ENCODE assay signal across 24 cellular contexts in the genomic region with DNA sequence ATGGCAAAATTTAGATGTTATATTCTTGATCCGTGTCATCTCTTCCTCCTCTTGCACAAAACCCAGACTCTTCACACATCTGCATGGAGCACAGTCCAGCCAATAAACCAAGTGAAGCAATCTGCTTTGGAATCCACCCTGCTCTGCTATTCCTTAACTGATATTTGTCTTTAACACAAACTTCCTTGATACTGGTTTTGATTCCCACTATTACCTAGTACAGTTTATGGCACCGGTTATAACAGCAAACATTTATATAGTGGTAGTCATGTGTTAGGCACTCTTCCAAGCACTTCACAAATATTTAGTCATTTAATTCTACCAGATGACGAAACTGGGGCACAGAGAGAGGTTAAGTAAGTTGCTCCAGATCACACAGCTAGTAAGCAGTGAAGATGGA. TPM values are rescaled to one million over a fixed set of nuclear protein-coding genes. Genes with fewer than 3 reads are reported as not detected.
DNase-seq lines count a peak whose midpoint lies in the region; FAIRE-seq and TF ChIP-seq lines count a peak whose summit lies in the region.
"Had no signal": no experiment of that assay in that cellular context is flagged by ENCODE, and none has a peak within 500 bp of the region (broad histone marks: within the 10 kb centered on the region; RNA-seq: fewer than 3 reads in every experiment).

No MANE protein-coding gene starts in this region.

- H3K27ac ChIP-seq in GM23248 (no peak overlapping the region), mammary epithelial cell (ENCODE audit: insufficient read depth, low read depth, low read length) (no peak overlapping the region), keratinocyte (ENCODE audit: control insufficient read depth, insufficient read depth, low read length) (no peak overlapping the region)
- H3K27ac ChIP-seq: sigmoid colon had no signal

- no peaks in the 10 kb centered on the region for H3F3A ChIP-seq in GM23248 (ENCODE audit: insufficient read depth)

- FAIRE-seq in keratinocyte (lab: Jason Lieb, UNC) = peak; percentile 43
- FAIRE-seq: frontal cortex, GM12892, K562 had no signal

- H3K27ac Mint-ChIP-seq in activated CD4-positive, alpha-beta memory T cell treated with anti-CD3 and anti-CD28 coated beads for 36 hours = no peak overlapping the region
- H3K27ac Mint-ChIP-seq: activated CD4-positive, alpha-beta memory T cell treated with anti-CD3 and anti-CD28 coated beads, Interleukin-2, amount 10 ng/mL, durations not matched to agents 7 days and 5 days; activated naive CD8-positive, alpha-beta T cell treated with anti-CD3 and anti-CD28 coated beads, Interleukin-2, amount 10 ng/mL, durations not matched to agents 7 days and 5 days had no signal

- H3K27me3 ChIP-seq in GM23248 (replicated peaks; ENCODE audit: insufficient read depth) (no peaks in the 10 kb centered on the region), mammary epithelial cell (ENCODE audit: insufficient read depth, low read length) (no peaks in the 10 kb centered on the region), keratinocyte (ENCODE audit: control insufficient read depth, extremely low read depth, insufficient read depth, low read length) (no peaks in the 10 kb centered on the region)
- H3K27me3 ChIP-seq: sigmoid colon had no signal

- H3K9ac ChIP-seq in GM23248 (no peak overlapping the region), mammary epithelial cell (ENCODE audit: insufficient read depth, low read length) (no peak overlapping the region), keratinocyte (ENCODE audit: control insufficient read depth, extremely low read depth, insufficient read depth, low read length) (no peak overlapping the region)

- dilution Hi-C loops in mammary epithelial cell (cut with HindIII; ENCODE audit: low sequenced_read_pairs) = no loop called here
- dilution Hi-C loops in keratinocyte (cut with MboI; ENCODE audit: extremely low pct_ligation_motif_present, low sequenced_read_pairs) = no loop called here

- no peaks in the 10 kb centered on the region for H3K9me2 ChIP-seq in GM23248 (ENCODE audit: insufficient read depth)

- no peaks in the 10 kb centered on the region for H4K20me1 ChIP-seq in GM23248 (ENCODE audit: insufficient read depth)
- H4K20me1 ChIP-seq in mammary epithelial cell (ENCODE audit: insufficient read depth, low read length) = no peaks in the 10 kb centered on the region
- H4K20me1 ChIP-seq in keratinocyte (ENCODE audit: control insufficient read depth, extremely low read depth, insufficient read depth, low read length) = no peaks in the 10 kb centered on the region

- H3K36me3 ChIP-seq in GM23248 (ENCODE audit: low read depth) (no peaks in the 10 kb centered on the region), mammary epithelial cell (ENCODE audit: insufficient read depth, low read length) (no peaks in the 10 kb centered on the region), keratinocyte (ENCODE audit: control insufficient read depth in 2 of 2, extremely low read depth in 1 of 2, insufficient read depth in 2 of 2, low read length in 2 of 2) (no peaks in the 10 kb centered on the region)
- H3K36me3 ChIP-seq: sigmoid colon had no signal

- H3K9me3 Mint-ChIP-seq in activated CD4-positive, alpha-beta memory T cell treated with anti-CD3 and anti-CD28 coated beads for 36 hours = peaks cover 6% of the 10 kb centered on the region
- H3K9me3 Mint-ChIP-seq: activated CD4-positive, alpha-beta memory T cell treated with anti-CD3 and anti-CD28 coated beads, Interleukin-2, amount 10 ng/mL, durations not matched to agents 7 days and 5 days had no signal

- DNase-seq in AG08395 (ENCODE audit: low spot score) (peak; percentile 28), GM23248 (peak; percentile 62), mammary epithelial cell (peak; percentile 22), keratinocyte (ENCODE audit: low read depth, low spot score) (no peak), C1 segment of cervical spinal cord (lab: John Stamatoyannopoulos, UW) (no peak), ACHN (no peak), NCI-H1930 (lab: John Stamatoyannopoulos, UW) (no peak)
- no peak for DNase-seq in activated CD4-positive, alpha-beta memory T cell treated with anti-CD3 and anti-CD28 coated beads for 36 hours
- DNase-seq: activated CD4-positive, alpha-beta memory T cell treated with anti-CD3 and anti-CD28 coated beads, Interleukin-2, amount 10 ng/mL, durations not matched to agents 7 days and 5 days; activated naive CD8-positive, alpha-beta T cell treated with anti-CD3 and anti-CD28 coated beads, Interleukin-2, amount 10 ng/mL, durations not matched to agents 7 days and 5 days; activated T-cell treated with anti-CD3 and anti-CD28 coated beads, Interleukin-2, amount 50 U/mL, for 48 hours; AML-193; Caco-2; NCI-H1105 treated with DMSO at 0.1 percent for 48 hours; NCI-H2171 treated with DMSO at 0.1 percent for 48 hours; nucleus accumbens; RPMI8226; sigmoid colon; stimulated activated CD4-positive, alpha-beta T cell treated with anti-CD3 and anti-CD28 coated beads, Interleukin-2, amount 100 ng/mL, for 48 hours; SW 1271 had no signal

- H3K4me3 ChIP-seq in GM23248 = no peak overlapping the region
- H3K4me3 ChIP-seq in mammary epithelial cell (replicated peaks in 1 of 3; ENCODE audit: insufficient read depth in 1 of 3, low read depth in 2 of 3, low read length in 3 of 3) = no peak overlapping the region
- no peak overlapping the region for H3K4me3 ChIP-seq in keratinocyte (ENCODE audit: control insufficient read depth in 2 of 3, extremely low read depth in 1 of 3, insufficient read depth in 2 of 3, low read depth in 1 of 3, low read length in 3 of 3)
- H3K4me3 ChIP-seq: K562, sigmoid colon had no signal

- no peaks in the 10 kb centered on the region for H3K4me1 Mint-ChIP-seq in activated CD4-positive, alpha-beta memory T cell treated with anti-CD3 and anti-CD28 coated beads for 36 hours (ENCODE audit: low read depth)
- H3K4me1 Mint-ChIP-seq: activated CD4-positive, alpha-beta memory T cell treated with anti-CD3 and anti-CD28 coated beads, Interleukin-2, amount 10 ng/mL, durations not matched to agents 7 days and 5 days; activated naive CD8-positive, alpha-beta T cell treated with anti-CD3 and anti-CD28 coated beads, Interleukin-2, amount 10 ng/mL, durations not matched to agents 7 days and 5 days had no signal

- H3K4me2 ChIP-seq in GM23248 (ENCODE audit: unreplicated experiment) (no peak overlapping the region), mammary epithelial cell (ENCODE audit: insufficient read depth, low read depth, low read length) (no peak overlapping the region), keratinocyte (ENCODE audit: control insufficient read depth, extremely low read depth, insufficient read depth, low read depth, low read length) (no peak overlapping the region)

- in situ Hi-C loops in GM23248 (cut with MboI) = no loop called here
- in situ Hi-C loops in mammary epithelial cell (cut with MboI; ENCODE audit: low sequenced_read_pairs in 2 of 2) = loop anchor here in 1 of 2 donors (10.0 kb wide), 1 partner anchor 427 kb away; no protein-coding TSS in a partner anchor
- in situ Hi-C loops in ACHN (cut with HindIII; ENCODE audit: low pct_ligation_motif_present, low pct_unique_long_range_greater_than_20kb, low sequenced_read_pairs) = no loop called here

- CTCF ChIA-PET in mammary epithelial cell (lab: Charles Lee; ENCODE audit: low non-redundant PET) = no interaction called here
- CTCF ChIA-PET in activated CD4-positive, alpha-beta memory T cell treated with anti-CD3 and anti-CD28 coated beads for 36 hours (lab: Charles Lee) = no interaction called here

- H3K4me1 ChIP-seq in GM23248 (ENCODE audit: insufficient read depth) (no peaks in the 10 kb centered on the region), mammary epithelial cell (ENCODE audit: insufficient read depth, low read length) (no peaks in the 10 kb centered on the region), keratinocyte (ENCODE audit: control insufficient read depth, extremely low read depth, insufficient read depth, low read length) (no peaks in the 10 kb centered on the region)
- H3K4me1 ChIP-seq: Caco-2, sigmoid colon had no signal

- H2AFZ ChIP-seq in GM23248 = no peak overlapping the region
- no peak overlapping the region for H2AFZ ChIP-seq in mammary epithelial cell (ENCODE audit: low read depth, low read length)
- no peak overlapping the region for H2AFZ ChIP-seq in keratinocyte (ENCODE audit: control insufficient read depth, low read length)

- H3K9me3 ChIP-seq in GM23248 (ENCODE audit: low read depth) (no peaks in the 10 kb centered on the region), mammary epithelial cell (replicated peaks; ENCODE audit: insufficient read depth, low read length) (no peaks in the 10 kb centered on the region), keratinocyte (ENCODE audit: control insufficient read depth, low read depth, low read length) (no peaks in the 10 kb centered on the region)
- H3K9me3 ChIP-seq: sigmoid colon had no signal

- peaks cover 12% of the 10 kb centered on the region for H3K27me3 Mint-ChIP-seq in activated CD4-positive, alpha-beta memory T cell treated with anti-CD3 and anti-CD28 coated beads for 36 hours

- POLR2A ChIA-PET in activated CD4-positive, alpha-beta memory T cell treated with anti-CD3 and anti-CD28 coated beads for 36 hours (lab: Charles Lee) = no interaction called here

- intact Hi-C loops in mammary epithelial cell (cut with micrococcal nuclease) = loop anchor here (2.0 kb wide), 1 partner anchor 21 kb away; no protein-coding TSS in a partner anchor
- intact Hi-C loops in activated CD4-positive, alpha-beta memory T cell treated with anti-CD3 and anti-CD28 coated beads for 36 hours (cut with micrococcal nuclease) = no loop called here

- BruUV-seq in mammary epithelial cell (replicated peaks; lab: Mats Ljungman, UMichigan) = no TSS peak

- H3K4me3 Mint-ChIP-seq in activated CD4-positive, alpha-beta memory T cell treated with anti-CD3 and anti-CD28 coated beads for 36 hours = no peak overlapping the region
- H3K4me3 Mint-ChIP-seq: activated CD4-positive, alpha-beta memory T cell treated with anti-CD3 and anti-CD28 coated beads, Interleukin-2, amount 10 ng/mL, durations not matched to agents 7 days and 5 days; activated naive CD8-positive, alpha-beta T cell treated with anti-CD3 and anti-CD28 coated beads, Interleukin-2, amount 10 ng/mL, durations not matched to agents 7 days and 5 days had no signal

- no peaks in the 10 kb centered on the region for H3K36me3 Mint-ChIP-seq in activated CD4-positive, alpha-beta memory T cell treated with anti-CD3 and anti-CD28 coated beads for 36 hours

- H3K79me2 ChIP-seq in GM23248 (ENCODE audit: insufficient read depth) (no peaks in the 10 kb centered on the region), mammary epithelial cell (ENCODE audit: insufficient read depth, low read length) (peaks cover 24% of the 10 kb centered on the region), keratinocyte (ENCODE audit: control insufficient read depth, insufficient read depth, low read length) (no peaks in the 10 kb centered on the region)

- TF ChIP-seq CTCF in mammary epithelial cell (conservative IDR thresholded peaks at IDR 0.05 in 1 of 2, IDR thresholded peaks at IDR 0.05 in 1 of 2; ENCODE audit: extremely low read depth in 1 of 2, insufficient read depth in 1 of 2, low read depth in 1 of 2, low read length in 2 of 2) (no peak), keratinocyte (optimal IDR thresholded peaks at IDR 0.05 in 1 of 3, IDR thresholded peaks at IDR 0.05 in 1 of 3, conservative IDR thresholded peaks at IDR 0.05 in 1 of 3; ENCODE audit: extremely low read depth in 1 of 3, insufficient read depth in 2 of 3, low read length in 3 of 3) (no peak)

- no peaks in the 10 kb centered on the region for H3K9me1 ChIP-seq in keratinocyte (ENCODE audit: control insufficient read depth, extremely low read depth, insufficient read depth, low read length)

- WGBS in GM23248 (ENCODE audit: low coverage in 1 of 2, low lambda C conversion rate in 2 of 2, missing lambda C conversion rate in 2 of 2), 2 experiments = 36 to 46% methylated on average over 3 of the region's 3 CpGs
- WGBS in mammary epithelial cell (ENCODE audit: low coverage, missing lambda C conversion rate) = 90% methylated on average over 3 of the region's 3 CpGs

RNA-seq across cellular contexts. Expression of a gene that starts 12.5 kb away (rescaled TPM):
- total RNA-seq in GM23248 (2014; rRNA removed; shearing (Covaris generic)) = 1.1 TPM in 1 of 2 replicates, not detected in the other
- polyA plus RNA-seq in GM23248 (2016; fragmentation: Nextera tagmentation; extraction: Ambion mirVana) (0.89 and 0.93 TPM in 2 replicates), mammary epithelial cell (3.6 TPM), keratinocyte (2.0 to 2.8 TPM (median 2.3 TPM) in 3 replicates)
- 1 to 10 TPM; 4.8 to 4.9 TPM for total RNA-seq in mammary epithelial cell
- polyA minus RNA-seq in mammary epithelial cell (5.3 TPM), keratinocyte (3.6 to 6.2 TPM (median 4.2 TPM) in 3 replicates)
- 0.42 TPM for polyA plus RNA-seq in keratinocyte (2011; ENCODE audit: low read depth)
- polyA plus RNA-seq in keratinocyte (2011; cell fraction: cytosol; rRNA removed) = 1.1 and 4.9 TPM in 2 replicates
- polyA plus RNA-seq in keratinocyte (2011; cell fraction: nucleus; rRNA removed) = 2.9 and 3.7 TPM in 2 replicates
- polyA plus RNA-seq in keratinocyte (2012; ENCODE audit: low replicate concordance) = 0.51 and 1.7 TPM in 2 replicates
- 0.58 TPM for polyA minus RNA-seq in keratinocyte (2011; cell fraction: cytosol; rRNA and poly(A)+ RNA removed)
- polyA minus RNA-seq in keratinocyte (2011; cell fraction: nucleus; rRNA and poly(A)+ RNA removed) = 2.6 and 3.1 TPM in 2 replicates
- total RNA-seq in activated CD4-positive, alpha-beta memory T cell treated with anti-CD3 and anti-CD28 coated beads for 36 hours = not detected
- total RNA-seq: G401 had no signal

RNA-seq across cellular contexts. Expression of a gene that starts 47.9 kb away (rescaled TPM):
- total RNA-seq in GM23248 (2014; rRNA removed; shearing (Covaris generic)) = 16.6 and 27.8 TPM in 2 replicates
- polyA plus RNA-seq in GM23248 (2016; fragmentation: Nextera tagmentation; extraction: Ambion mirVana) (72.4 and 78.0 TPM in 2 replicates), mammary epithelial cell (20.7 TPM), keratinocyte (13.3 to 34.2 TPM (median 23.1 TPM) in 3 replicates)
- total RNA-seq in mammary epithelial cell = 10 to 100 TPM; 10.7 to 28.0 TPM
- polyA minus RNA-seq in mammary epithelial cell (7.2 TPM), keratinocyte (2.8 to 20.0 TPM (median 3.1 TPM) in 3 replicates)
- 15.9 TPM for polyA plus RNA-seq in keratinocyte (2011; ENCODE audit: low read depth)
- 7.8 and 14.2 TPM in 2 replicates for polyA plus RNA-seq in keratinocyte (2011; cell fraction: cytosol; rRNA removed)
- 5.7 and 12.0 TPM in 2 replicates for polyA plus RNA-seq in keratinocyte (2011; cell fraction: nucleus; rRNA removed)
- 8.1 and 39.3 TPM in 2 replicates for polyA plus RNA-seq in keratinocyte (2012; ENCODE audit: low replicate concordance)
- polyA minus RNA-seq in keratinocyte (2011; cell fraction: cytosol; rRNA and poly(A)+ RNA removed) = 5.2 TPM
- polyA minus RNA-seq in keratinocyte (2011; cell fraction: nucleus; rRNA and poly(A)+ RNA removed) = 3.6 and 9.3 TPM in 2 replicates
- total RNA-seq in activated CD4-positive, alpha-beta memory T cell treated with anti-CD3 and anti-CD28 coated beads for 36 hours = 10 to 100 TPM; 66.2 to 69.1 TPM

Comparison
In these comparisons a context has a peak if more than half of its experiments do, and no peak if none do; other contexts are left out.
1. DNase-seq: peak in AG08395 (single experiment), GM23248 (single experiment) and mammary epithelial cell (single experiment); none in keratinocyte (single experiment), C1 segment of cervical spinal cord (0 of 14), ACHN (single experiment), NCI-H1930 (0 of 2) and activated CD4-positive, alpha-beta memory T cell treated with anti-CD3 and anti-CD28 coated beads for 36 hours (single experiment).